Comparison of ENCODE assay signal across 1 cellular context in genomic region chr3:88132894-88133293, GRCh38.
TF ChIP-seq lines count a peak whose summit lies in the region.

No MANE protein-coding gene starts in this region.

TF ChIP-seq in HepG2, 621 proteins besides CTCF, POLR2A, EP300 and RAD21 (continued from another document):
- TF ChIP-seq, protein P1, sequence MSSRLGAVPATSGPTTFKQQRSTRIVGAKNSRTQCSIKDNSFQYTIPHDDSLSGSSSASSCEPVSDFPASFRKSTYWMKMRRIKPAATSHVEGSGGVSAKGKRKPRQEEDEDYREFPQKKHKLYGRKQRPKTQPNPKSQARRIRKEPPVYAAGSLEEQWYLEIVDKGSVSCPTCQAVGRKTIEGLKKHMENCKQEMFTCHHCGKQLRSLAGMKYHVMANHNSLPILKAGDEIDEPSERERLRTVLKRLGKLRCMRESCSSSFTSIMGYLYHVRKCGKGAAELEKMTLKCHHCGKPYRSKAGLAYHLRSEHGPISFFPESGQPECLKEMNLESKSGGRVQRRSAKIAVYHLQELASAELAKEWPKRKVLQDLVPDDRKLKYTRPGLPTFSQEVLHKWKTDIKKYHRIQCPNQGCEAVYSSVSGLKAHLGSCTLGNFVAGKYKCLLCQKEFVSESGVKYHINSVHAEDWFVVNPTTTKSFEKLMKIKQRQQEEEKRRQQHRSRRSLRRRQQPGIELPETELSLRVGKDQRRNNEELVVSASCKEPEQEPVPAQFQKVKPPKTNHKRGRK (CRISPR knock-in tag; IDR thresholded peaks at IDR 0.05) = no peak
- TF ChIP-seq PHF8 (CRISPR knock-in tag; IDR thresholded peaks at IDR 0.05) = no peak
- TF ChIP-seq SOX13 (IDR thresholded peaks at IDR 0.05) = no peak
- TF ChIP-seq SOX13 (CRISPR knock-in tag; conservative IDR thresholded peaks at IDR 0.05 in 1 of 2, IDR thresholded peaks at IDR 0.05 in 1 of 2) = no peak
- no peak for TF ChIP-seq ZNF225 (CRISPR knock-in tag; IDR thresholded peaks at IDR 0.05)
- TF ChIP-seq ZBTB25 (CRISPR knock-in tag; IDR thresholded peaks at IDR 0.05) = no peak
- no peak for TF ChIP-seq ZNF331 (CRISPR knock-in tag; IDR thresholded peaks at IDR 0.05)
- TF ChIP-seq THAP7 (CRISPR knock-in tag; IDR thresholded peaks at IDR 0.05) = no peak
- TF ChIP-seq, protein P2, sequence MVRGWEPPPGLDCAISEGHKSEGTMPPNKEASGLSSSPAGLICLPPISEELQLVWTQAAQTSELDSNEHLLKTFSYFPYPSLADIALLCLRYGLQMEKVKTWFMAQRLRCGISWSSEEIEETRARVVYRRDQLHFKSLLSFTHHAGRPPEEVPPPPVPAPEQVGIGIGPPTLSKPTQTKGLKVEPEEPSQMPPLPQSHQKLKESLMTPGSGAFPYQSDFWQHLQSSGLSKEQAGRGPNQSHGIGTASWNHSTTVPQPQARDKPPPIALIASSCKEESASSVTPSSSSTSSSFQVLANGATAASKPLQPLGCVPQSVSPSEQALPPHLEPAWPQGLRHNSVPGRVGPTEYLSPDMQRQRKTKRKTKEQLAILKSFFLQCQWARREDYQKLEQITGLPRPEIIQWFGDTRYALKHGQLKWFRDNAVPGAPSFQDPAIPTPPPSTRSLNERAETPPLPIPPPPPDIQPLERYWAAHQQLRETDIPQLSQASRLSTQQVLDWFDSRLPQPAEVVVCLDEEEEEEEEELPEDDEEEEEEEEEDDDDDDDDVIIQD (CRISPR knock-in tag; IDR thresholded peaks at IDR 0.05; ENCODE audit: low read depth) = no peak
- no peak for TF ChIP-seq NCOR1 (IDR thresholded peaks at IDR 0.05; ENCODE audit: borderline replicate concordance, low read length)
- TF ChIP-seq ZNF713 (CRISPR knock-in tag; IDR thresholded peaks at IDR 0.05) = no peak
- no peak for TF ChIP-seq THYN1 (CRISPR knock-in tag; IDR thresholded peaks at IDR 0.05; ENCODE audit: borderline replicate concordance, low read depth)
- no peak for TF ChIP-seq HHEX (CRISPR knock-in tag; IDR thresholded peaks at IDR 0.05)
- no peak for TF ChIP-seq ZNF777 (CRISPR knock-in tag; IDR thresholded peaks at IDR 0.05)
- no peak for TF ChIP-seq ZNF619 (CRISPR knock-in tag; IDR thresholded peaks at IDR 0.05)
